Comparison of ENCODE assay signal across 15 cellular contexts in the genomic region with DNA sequence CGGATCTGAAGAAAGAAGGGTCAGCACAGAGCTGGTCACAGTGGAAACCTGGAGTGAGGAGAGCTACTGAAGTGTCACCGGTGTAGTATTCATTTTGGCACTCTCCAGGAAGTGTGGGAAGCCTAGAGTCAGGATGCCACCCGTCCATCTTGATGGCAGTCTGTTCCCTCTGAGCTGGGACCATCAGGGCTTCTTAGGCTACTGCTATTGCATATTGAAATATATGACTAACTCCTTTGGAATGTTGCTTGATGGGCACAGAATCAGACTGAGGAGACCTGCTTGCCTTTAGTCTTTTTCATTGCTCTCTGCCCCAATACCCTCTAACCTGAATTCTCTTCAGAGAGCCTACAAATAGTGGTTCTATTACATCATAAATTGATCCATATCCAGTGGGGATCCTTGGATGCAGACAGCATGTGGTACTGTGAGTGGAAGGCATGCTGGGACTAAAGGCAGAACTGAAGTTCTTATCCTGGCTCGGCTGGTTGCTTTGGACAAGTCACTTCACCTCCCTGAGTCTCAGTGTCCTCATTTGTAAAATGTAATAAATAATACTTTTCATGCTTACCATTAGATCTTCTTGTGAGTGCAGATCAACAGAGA.
DNase-seq lines count a peak whose midpoint lies in the region; ATAC-seq, FAIRE-seq and TF ChIP-seq lines count a peak whose summit lies in the region.
"Had no signal": no experiment of that assay in that cellular context is flagged by ENCODE, and none has a peak within 500 bp of the region (broad histone marks: within the 10 kb centered on the region; RNA-seq: fewer than 3 reads in every experiment).

No MANE protein-coding gene starts in this region.

- no peak for TF ChIP-seq EP300 in A549 (IDR thresholded peaks at IDR 0.05)

- TF ChIP-seq RAD21 in A549 (conservative IDR thresholded peaks at IDR 0.05 in 1 of 2, IDR thresholded peaks at IDR 0.05 in 1 of 2): no peak

- H3K4me1 ChIP-seq in A549: peaks cover 13% of the 10 kb centered on the region
- H3K4me1 ChIP-seq: pancreas had no signal

- TF ChIP-seq POLR2A in A549 (IDR thresholded peaks at IDR 0.05; ENCODE audit: low read length): no peak

- no peak overlapping the region for H3K4me3 ChIP-seq in A549
- H3K4me3 ChIP-seq in astrocyte of the cerebellum (ENCODE audit: low read depth, low read length): no peak overlapping the region
- H3K4me3 ChIP-seq: pancreas had no signal

- no peak for FAIRE-seq in A549 (lab: Jason Lieb, UNC)
- FAIRE-seq: pancreas had no signal

- ATAC-seq in A549: peak; percentile 55 to 68; a peak in 5 of 6 replicates
- ATAC-seq in HG03159 (IDR thresholded peaks at IDR 0.05; ENCODE audit: unreplicated experiment): no peak

- WGBS in A549 (ENCODE audit: missing lambda C conversion rate): 92% methylated on average over 4 of the region's 4 CpGs

- CTCF ChIA-PET in A549 (lab: Yijun Ruan, JAX): interaction anchor here (0.6 kb wide), 1 partner anchor 33 kb away, joined by 3 read pairs; no protein-coding TSS in a partner anchor

- TF ChIP-seq CTCF in A549 (IDR thresholded peaks at IDR 0.05) (no peak), astrocyte of the cerebellum (IDR thresholded peaks at IDR 0.05; ENCODE audit: low read depth, low read length, missing control alignments) (no peak)

- POLR2A ChIA-PET in A549 (lab: Yijun Ruan, JAX): no interaction called here

- H3K9me3 ChIP-seq in A549: peaks cover 4% of the 10 kb centered on the region; the same call in 1 of the 3 replicates
- H3K9me3 ChIP-seq: pancreas had no signal

- in situ Hi-C loops in astrocyte of the cerebellum (cut with HindIII; ENCODE audit: low sequenced_read_pairs): no loop called here

- peak overlapping the region in 1 of 2 experiments; percentile 3; a peak in 2 of 6 replicates for H3K27ac ChIP-seq in A549
- H3K27ac ChIP-seq: KMS-11, pancreas had no signal

- DNase-seq in A549 (ENCODE audit: low read depth in 1 of 2, low spot score in 1 of 2) (no peak), HS-27A (ENCODE audit: low read depth) (peak; percentile 51), astrocyte of the cerebellum (ENCODE audit: low read depth) (peak; percentile 19), iPS DF 19.7 (ENCODE audit: low read depth, low spot score) (peak; percentile 35), NCI-H748 treated with DMSO at 0.1 percent for 48 hours (lab: John Stamatoyannopoulos, UW) (no peak), posterior cingulate gyrus (no peak)
- DNase-seq in activated CD4-positive, CD25-positive, alpha-beta regulatory T cell (lab: John Stamatoyannopoulos, UW): no peak
- DNase-seq: activated T-cell treated with anti-CD3 and anti-CD28 coated beads, Interleukin-2, amount 50 U/mL, for 48 hours; AML-193; caudate nucleus; GDM1; pancreas; stimulated activated CD4-positive, alpha-beta T cell treated with anti-CD3 and anti-CD28 coated beads, Interleukin-4, amount 100 ng/mL, for 1 hour had no signal

- intact Hi-C loops in posterior cingulate gyrus (cut with DNase I): loop anchor here (10.0 kb wide), 2 partner anchors 140 to 170 kb away; a partner anchor contains a TSS

- peak overlapping the region; percentile 11; the same call in 1 of the 3 replicates for H3K4me2 ChIP-seq in A549
- H3K4me2 ChIP-seq: KMS-11 had no signal

TF ChIP-seq in A549, 52 proteins besides CTCF, POLR2A, EP300 and RAD21:
- TF ChIP-seq SMC3 (IDR thresholded peaks at IDR 0.05): no peak
- no peak for TF ChIP-seq CBX8 (IDR thresholded peaks at IDR 0.05)
- TF ChIP-seq FOSL2 (IDR thresholded peaks at IDR 0.05): no peak
- TF ChIP-seq FOSL2 (CRISPR knock-in tag; IDR thresholded peaks at IDR 0.05): peak; percentile 43
TF ChIP-seq in A549: peak in this region for 1.

Comparison
In these comparisons a context has a peak if more than half of its experiments do, and no peak if none do; other contexts are left out.
1. DNase-seq: peak in HS-27A (single experiment), astrocyte of the cerebellum (single experiment) and iPS DF 19.7 (single experiment); none in A549 (0 of 2), NCI-H748 treated with DMSO at 0.1 percent for 48 hours (single experiment), posterior cingulate gyrus (0 of 10) and activated CD4-positive, CD25-positive, alpha-beta regulatory T cell (0 of 4).